1 cellular context compared by ENCODE assay signal in the genomic region with DNA sequence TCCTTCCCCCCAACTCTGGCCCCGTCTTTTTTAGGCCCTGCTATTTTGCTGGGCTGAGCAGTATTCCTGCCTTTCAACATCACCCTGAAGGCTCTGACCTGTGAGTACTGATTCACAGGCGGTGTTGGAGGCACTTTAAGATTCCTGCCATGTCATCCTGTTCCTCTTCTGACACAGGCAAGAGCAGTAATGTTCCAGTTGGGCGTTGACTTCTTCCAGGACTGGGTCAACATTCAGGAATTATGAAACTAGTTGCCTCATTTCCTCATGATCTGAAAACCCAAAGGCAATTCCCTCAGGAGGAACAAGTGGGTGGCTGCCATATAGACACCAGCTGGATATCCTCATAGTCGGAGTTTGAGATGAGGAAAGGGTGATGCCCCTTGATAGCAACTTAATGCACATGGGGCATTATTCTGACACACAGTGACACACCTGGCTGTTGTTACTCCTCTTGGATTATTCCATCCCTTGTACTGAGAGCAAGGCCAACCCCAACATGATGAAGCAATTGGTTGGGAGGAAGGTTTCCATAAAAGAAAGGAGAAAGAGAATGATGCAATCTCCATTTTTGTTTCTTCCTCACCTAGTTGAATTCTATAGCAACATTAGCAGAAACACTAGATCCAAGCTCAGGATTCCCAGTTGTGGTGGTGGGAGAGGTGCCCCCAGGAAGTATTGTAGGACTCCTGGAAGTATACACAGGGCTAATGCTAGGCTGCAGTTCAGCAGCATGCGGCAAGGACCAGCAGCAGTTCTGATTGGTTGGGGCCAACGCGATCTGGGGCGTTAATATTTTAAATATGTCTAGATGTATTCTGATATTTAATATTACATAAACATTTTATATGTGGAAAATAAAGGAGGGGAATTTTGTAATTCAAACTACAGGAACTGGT.
TF ChIP-seq lines count a peak whose summit lies in the region.

No MANE protein-coding gene starts in this region.

TF ChIP-seq in IMR-90, 13 proteins besides CTCF, POLR2A, EP300 and RAD21:
- TF ChIP-seq SMC3 (IDR thresholded peaks at IDR 0.05; ENCODE audit: low read depth, low read length) = no peak
- TF ChIP-seq RCOR1 (IDR thresholded peaks at IDR 0.05; ENCODE audit: insufficient replicate concordance, low read length) = no peak
- TF ChIP-seq CEBPB (IDR thresholded peaks at IDR 0.05; ENCODE audit: low read depth, low read length) = peak; percentile 72
- no peak for TF ChIP-seq FOS (IDR thresholded peaks at IDR 0.05; ENCODE audit: low read depth, low read length)
- TF ChIP-seq CHD1 (IDR thresholded peaks at IDR 0.05; ENCODE audit: low read depth, low read length) = no peak
- TF ChIP-seq BHLHE40 (IDR thresholded peaks at IDR 0.05; ENCODE audit: low read depth, low read length) = no peak
- peak; percentile 70; the same call in 1 of the 2 replicates for TF ChIP-seq NFE2L2 (IDR thresholded peaks at IDR 0.05; ENCODE audit: low read depth, low read length)
- TF ChIP-seq, protein P1, sequence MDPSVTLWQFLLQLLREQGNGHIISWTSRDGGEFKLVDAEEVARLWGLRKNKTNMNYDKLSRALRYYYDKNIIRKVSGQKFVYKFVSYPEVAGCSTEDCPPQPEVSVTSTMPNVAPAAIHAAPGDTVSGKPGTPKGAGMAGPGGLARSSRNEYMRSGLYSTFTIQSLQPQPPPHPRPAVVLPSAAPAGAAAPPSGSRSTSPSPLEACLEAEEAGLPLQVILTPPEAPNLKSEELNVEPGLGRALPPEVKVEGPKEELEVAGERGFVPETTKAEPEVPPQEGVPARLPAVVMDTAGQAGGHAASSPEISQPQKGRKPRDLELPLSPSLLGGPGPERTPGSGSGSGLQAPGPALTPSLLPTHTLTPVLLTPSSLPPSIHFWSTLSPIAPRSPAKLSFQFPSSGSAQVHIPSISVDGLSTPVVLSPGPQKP (IDR thresholded peaks at IDR 0.05; ENCODE audit: borderline replicate concordance, low read depth, low read length) = no peak
- TF ChIP-seq MXI1 (IDR thresholded peaks at IDR 0.05; ENCODE audit: borderline replicate concordance, low read depth, low read length) = no peak
- no peak for TF ChIP-seq MAFK (IDR thresholded peaks at IDR 0.05; ENCODE audit: low read depth, low read length)
- TF ChIP-seq, protein P2, sequence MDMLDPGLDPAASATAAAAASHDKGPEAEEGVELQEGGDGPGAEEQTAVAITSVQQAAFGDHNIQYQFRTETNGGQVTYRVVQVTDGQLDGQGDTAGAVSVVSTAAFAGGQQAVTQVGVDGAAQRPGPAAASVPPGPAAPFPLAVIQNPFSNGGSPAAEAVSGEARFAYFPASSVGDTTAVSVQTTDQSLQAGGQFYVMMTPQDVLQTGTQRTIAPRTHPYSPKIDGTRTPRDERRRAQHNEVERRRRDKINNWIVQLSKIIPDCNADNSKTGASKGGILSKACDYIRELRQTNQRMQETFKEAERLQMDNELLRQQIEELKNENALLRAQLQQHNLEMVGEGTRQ (IDR thresholded peaks at IDR 0.05; ENCODE audit: low read depth, low read length) = no peak
- TF ChIP-seq MAZ (IDR thresholded peaks at IDR 0.05; ENCODE audit: borderline replicate concordance, low read depth, low read length) = no peak
- no peak for TF ChIP-seq RFX5 (IDR thresholded peaks at IDR 0.05; ENCODE audit: low read depth, low read length)
TF ChIP-seq in IMR-90: peak in this region for 2.
